In the genomic region with DNA sequence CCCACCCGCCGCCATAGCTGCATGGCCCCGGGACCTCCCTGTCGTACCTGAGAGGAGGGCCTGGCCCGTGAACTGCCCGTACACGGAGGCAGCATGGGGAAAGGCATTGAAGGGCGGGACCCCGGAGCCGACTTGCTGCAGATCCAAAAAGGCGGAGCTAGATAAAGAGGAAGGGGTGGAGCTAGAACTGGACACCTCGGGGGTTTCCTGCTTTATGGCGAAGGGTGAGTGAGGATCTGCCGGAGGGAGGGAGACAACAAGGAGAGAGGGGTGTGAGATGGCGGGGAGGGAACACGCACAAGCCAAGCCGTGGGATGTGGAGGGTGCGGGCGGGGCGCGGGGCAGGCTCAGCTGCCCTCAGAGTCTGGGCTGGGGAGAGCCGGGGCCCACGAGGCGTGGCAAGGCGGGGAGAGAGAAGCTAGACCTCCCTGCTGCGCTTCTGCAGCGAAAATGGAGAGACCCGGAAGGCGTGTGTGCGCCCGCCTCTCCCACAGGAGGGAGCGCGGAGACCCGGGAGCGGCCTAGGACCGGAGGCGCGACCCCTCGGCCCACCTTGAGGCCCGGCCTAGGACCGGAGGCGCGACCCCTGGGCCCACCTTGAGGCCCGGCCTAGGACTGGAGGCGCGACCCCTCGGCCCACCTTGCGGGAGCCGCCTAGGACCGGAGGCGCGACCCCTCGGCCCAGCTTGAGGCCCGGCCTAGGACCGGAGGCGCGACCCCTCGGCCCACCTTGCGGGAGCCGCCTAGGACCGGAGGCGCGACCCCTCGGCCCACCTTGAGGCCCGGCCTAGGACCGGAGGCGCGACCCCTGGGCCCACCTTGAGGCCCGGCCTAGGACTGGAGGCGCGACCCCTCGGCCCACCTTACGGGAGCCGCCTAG, we compare ENCODE assay signal across 8 cellular contexts. TPM values are rescaled to one million over a fixed set of nuclear protein-coding genes. Genes with fewer than 3 reads are reported as not detected.
A peak's percentile ranks its signal among the peaks of the same experiment; 100 is the strongest.
DNase-seq lines count a peak whose midpoint lies in the region; ATAC-seq and TF ChIP-seq lines count a peak whose summit lies in the region.
"Not testable (repeated sequence)": the region's sequence is repeated elsewhere in the genome, so short reads cannot be mapped to it uniquely, and the experiment has no call there.

No MANE protein-coding gene starts in this region.

- TF ChIP-seq CTCF in GM10266 (IDR thresholded peaks at IDR 0.05; ENCODE audit: control insufficient read depth, insufficient read depth, low read depth, missing control alignments); astrocyte of the cerebellum (IDR thresholded peaks at IDR 0.05; ENCODE audit: low read depth, low read length, missing control alignments); right atrium auricular region (IDR thresholded peaks at IDR 0.05); testis (IDR thresholded peaks at IDR 0.05): not testable (repeated sequence)

- TF ChIP-seq POLR2A in testis (IDR thresholded peaks at IDR 0.05): not testable (repeated sequence)

- not testable (repeated sequence) for H3K27me3 ChIP-seq in right atrium auricular region, testis

- peak; percentile 61 for ATAC-seq in HG03025 (IDR thresholded peaks at IDR 0.05; ENCODE audit: low FRiP score, unreplicated experiment)

- in situ Hi-C loops in astrocyte of the cerebellum (cut with HindIII; ENCODE audit: low sequenced_read_pairs): not testable (repeated sequence)

- DNase-seq in GM10266 (ENCODE audit: extremely low spot score): peak; percentile 54
- peak; percentile 75 for DNase-seq in NCI-H510A (lab: John Stamatoyannopoulos, UW)
- DNase-seq in activated CD4-positive, alpha-beta T cell treated with anti-CD3 and anti-CD28 coated beads for 48 hours: peak; percentile 82
- DNase-seq in astrocyte of the cerebellum (ENCODE audit: low read depth); right atrium auricular region (ENCODE audit: low spot score); skeletal muscle cell (ENCODE audit: low read depth): not testable (repeated sequence)
- peak; percentile 78 for DNase-seq in testis

- WGBS in testis, 2 donors: 39 to 65% methylated on average over 22 to 61 of the region's 74 CpGs

- not testable (repeated sequence) for H3K9me3 ChIP-seq in right atrium auricular region, testis

- H3K4me1 ChIP-seq in right atrium auricular region (peaks cover 0 to 39% of the 10 kb centered on the region in 2 donors), testis (peaks cover 11% of the 10 kb centered on the region)

- H3K27ac ChIP-seq in right atrium auricular region: peak overlapping the region; percentile 58 to 68
- peak overlapping the region; percentile 57 to 81 for H3K27ac ChIP-seq in testis

- H3K36me3 ChIP-seq in right atrium auricular region; testis (ENCODE audit: low read depth, missing control alignments): not testable (repeated sequence)

- intact Hi-C loops in testis (cut with DNase I; ENCODE audit: low total_unique reads): not testable (repeated sequence)

- H3K4me3 ChIP-seq in astrocyte of the cerebellum (ENCODE audit: low read depth, low read length) (peak overlapping the region; percentile 38), right atrium auricular region (peak overlapping the region; percentile 34 to 51), skeletal muscle cell (ENCODE audit: low read depth, low read length) (peak overlapping the region; percentile 54), testis (peak overlapping the region; percentile 56 to 68)

RNA-seq across cellular contexts. Expression of a gene that starts 43.1 kb away (rescaled TPM):
- total RNA-seq in right atrium auricular region (1 to 10 TPM in 1 of 2 donors, under 1 TPM in 1; 0.37 to 1.2 TPM), testis (1 to 10 TPM; 4.7 to 5.4 TPM)
- 22.3 TPM for polyA plus RNA-seq in testis (ENCODE audit: insufficient read depth, low read depth, low replicate concordance)
